ENCODE assay signal across 26 cellular contexts in genomic region chr1:189607477-189608096, GRCh38.
"Had no signal": no experiment of that assay in that cellular context is flagged by ENCODE, and none has a peak within 500 bp of the region (broad histone marks: within the 10 kb centered on the region; RNA-seq: fewer than 3 reads in every experiment).

No MANE protein-coding gene starts in this region.

- H2AFZ ChIP-seq: hepatocyte had no signal

- H3K4me1 Mint-ChIP-seq: activated CD4-positive, alpha-beta memory T cell treated with anti-CD3 and anti-CD28 coated beads, Interleukin-2, amount 10 ng/mL, durations not matched to agents 7 days and 5 days; activated CD4-positive, alpha-beta T cell treated with anti-CD3 and anti-CD28 coated beads, Interleukin-2, amount 10 ng/mL, durations not matched to agents 24 days and 14 days; activated naive CD8-positive, alpha-beta T cell treated with anti-CD3 and anti-CD28 coated beads, Interleukin-2, amount 50 U/mL, for 24 hours; brain; immature natural killer cell; naive thymus-derived CD4-positive, alpha-beta T cell; neural crest cell; T-helper 17 cell had no signal

- H3K4me3 Mint-ChIP-seq: activated CD4-positive, alpha-beta memory T cell treated with anti-CD3 and anti-CD28 coated beads, Interleukin-2, amount 10 ng/mL, durations not matched to agents 7 days and 5 days; activated CD4-positive, alpha-beta T cell treated with anti-CD3 and anti-CD28 coated beads, Interleukin-2, amount 10 ng/mL, durations not matched to agents 24 days and 14 days; activated naive CD4-positive, alpha-beta T cell treated with anti-CD3 and anti-CD28 coated beads for 36 hours; activated naive CD8-positive, alpha-beta T cell treated with anti-CD3 and anti-CD28 coated beads, Interleukin-2, amount 50 U/mL, for 24 hours; activated T-cell treated with anti-CD3 and anti-CD28 coated beads, Interleukin-2, amount 50 U/mL, for 72 hours; brain; immature natural killer cell; naive thymus-derived CD4-positive, alpha-beta T cell; neural crest cell; T-helper 17 cell had no signal

- H3K4me1 ChIP-seq: left lung, sigmoid colon, upper lobe of left lung had no signal

- H3K27me3 Mint-ChIP-seq: activated CD4-positive, alpha-beta memory T cell treated with anti-CD3 and anti-CD28 coated beads, Interleukin-2, amount 10 ng/mL, durations not matched to agents 7 days and 5 days; activated CD4-positive, alpha-beta T cell treated with anti-CD3 and anti-CD28 coated beads, Interleukin-2, amount 10 ng/mL, durations not matched to agents 24 days and 14 days; activated naive CD8-positive, alpha-beta T cell treated with anti-CD3 and anti-CD28 coated beads, Interleukin-2, amount 50 U/mL, for 24 hours; naive thymus-derived CD4-positive, alpha-beta T cell; T-helper 17 cell had no signal

- H3K27ac ChIP-seq: hepatocyte, left lung, sigmoid colon, thoracic aorta, upper lobe of left lung had no signal

- H3K4me3 ChIP-seq: hepatocyte, left lung, lung, sigmoid colon, thoracic aorta, upper lobe of left lung had no signal

- H3K79me2 ChIP-seq: hepatocyte had no signal

- H3K36me3 ChIP-seq: left lung, sigmoid colon, thoracic aorta, upper lobe of left lung had no signal

- H3K36me3 Mint-ChIP-seq: brain; immature natural killer cell; naive thymus-derived CD4-positive, alpha-beta T cell had no signal

- H3K27ac Mint-ChIP-seq: activated CD4-positive, alpha-beta memory T cell treated with anti-CD3 and anti-CD28 coated beads, Interleukin-2, amount 10 ng/mL, durations not matched to agents 7 days and 5 days; activated CD4-positive, alpha-beta T cell treated with anti-CD3 and anti-CD28 coated beads, Interleukin-2, amount 10 ng/mL, durations not matched to agents 24 days and 14 days; activated naive CD4-positive, alpha-beta T cell treated with anti-CD3 and anti-CD28 coated beads for 36 hours; activated naive CD8-positive, alpha-beta T cell treated with anti-CD3 and anti-CD28 coated beads, Interleukin-2, amount 50 U/mL, for 24 hours; activated T-cell treated with anti-CD3 and anti-CD28 coated beads, Interleukin-2, amount 50 U/mL, for 72 hours; brain; immature natural killer cell; naive thymus-derived CD4-positive, alpha-beta T cell; T-helper 17 cell had no signal

- DNase-seq: activated CD4-positive, alpha-beta memory T cell treated with anti-CD3 and anti-CD28 coated beads, Interleukin-2, amount 10 ng/mL, durations not matched to agents 7 days and 5 days; activated CD4-positive, alpha-beta T cell treated with anti-CD3 and anti-CD28 coated beads, Interleukin-2, amount 10 ng/mL, durations not matched to agents 24 days and 14 days; activated effector memory CD4-positive, alpha-beta T cell treated with Interleukin-2 at 50 U/mL for 16 hours; activated naive CD4-positive, alpha-beta T cell treated with anti-CD3 and anti-CD28 coated beads for 36 hours; activated naive CD8-positive, alpha-beta T cell treated with anti-CD3 and anti-CD28 coated beads, Interleukin-2, amount 50 U/mL, for 24 hours; activated T-cell treated with anti-CD3 and anti-CD28 coated beads, Interleukin-2, amount 50 U/mL, for 72 hours; anterior cingulate cortex; caudate nucleus; effector memory CD4-positive, alpha-beta T cell; foreskin melanocyte; glutamatergic neuron; immature natural killer cell; left lung; naive thymus-derived CD4-positive, alpha-beta T cell; occipital lobe; posterior cingulate gyrus; sigmoid colon; stimulated activated CD4-positive, alpha-beta T cell treated with anti-CD3 and anti-CD28 coated beads, Interleukin-4, amount 100 ng/mL, for 1 hour; stimulated activated naive CD4-positive, alpha-beta T cell treated with Interleukin-2 at 50 U/mL for 16 hours; T-helper 17 cell; upper lobe of left lung had no signal

- ATAC-seq: activated naive CD8-positive, alpha-beta T cell treated with anti-CD3 and anti-CD28 coated beads, Interleukin-2, amount 50 U/mL, for 24 hours; activated T-cell treated with anti-CD3 and anti-CD28 coated beads, Interleukin-2, amount 50 U/mL, for 72 hours; left lung; naive thymus-derived CD4-positive, alpha-beta T cell; T-helper 17 cell had no signal

- H3K9me3 Mint-ChIP-seq: activated CD4-positive, alpha-beta memory T cell treated with anti-CD3 and anti-CD28 coated beads, Interleukin-2, amount 10 ng/mL, durations not matched to agents 7 days and 5 days; activated CD4-positive, alpha-beta T cell treated with anti-CD3 and anti-CD28 coated beads, Interleukin-2, amount 10 ng/mL, durations not matched to agents 24 days and 14 days; activated naive CD4-positive, alpha-beta T cell treated with anti-CD3 and anti-CD28 coated beads for 36 hours; activated T-cell treated with anti-CD3 and anti-CD28 coated beads, Interleukin-2, amount 50 U/mL, for 72 hours; brain; neural crest cell had no signal

- H3K9me3 ChIP-seq: sigmoid colon, thoracic aorta, upper lobe of left lung had no signal

- H3K4me2 ChIP-seq: hepatocyte had no signal

- H3K27me3 ChIP-seq: hepatocyte, left lung, sigmoid colon, upper lobe of left lung had no signal
